ENCODE assay signal across 24 cellular contexts in genomic region chr1:160394673-160395072, GRCh38. TPM values are rescaled to one million over a fixed set of nuclear protein-coding genes. Genes with fewer than 3 reads are reported as not detected.
DNase-seq lines count a peak whose midpoint lies in the region; ATAC-seq and TF ChIP-seq lines count a peak whose summit lies in the region.
"Had no signal": no experiment of that assay in that cellular context is flagged by ENCODE, and none has a peak within 500 bp of the region (broad histone marks: within the 10 kb centered on the region; RNA-seq: fewer than 3 reads in every experiment).

No MANE protein-coding gene starts in this region.

- H3K4me1 ChIP-seq in Karpas-422 (ENCODE audit: low read length) (no peaks in the 10 kb centered on the region), colonic mucosa (no peaks in the 10 kb centered on the region), hepatocyte (ENCODE audit: insufficient read depth) (no peaks in the 10 kb centered on the region)
- H3K4me1 ChIP-seq: BE2C had no signal

- H3K4me3 ChIP-seq in Karpas-422 (ENCODE audit: low read length) (no peak overlapping the region), colonic mucosa (no peak overlapping the region), hepatocyte (no peak overlapping the region)
- H3K4me3 ChIP-seq: A549; BLaER1 treated with 17β-estradiol and CSF1 and Interleukin-3, amounts not matched to agents 10 nM and 100 nM; GM12878; GM23248 had no signal

- intact Hi-C loops in colonic mucosa (cut with DNase I), result no loop called here
- intact Hi-C loops in posterior vena cava (cut with DNase I), result no loop called here

- H4K20me1 ChIP-seq in Karpas-422 (ENCODE audit: insufficient read depth, low read depth, low read length) (no peaks in the 10 kb centered on the region), hepatocyte (ENCODE audit: insufficient read depth, poor library complexity, severe bottlenecking) (no peaks in the 10 kb centered on the region)
- H4K20me1 ChIP-seq: BLaER1 treated with 17β-estradiol and CSF1 and Interleukin-3, amounts not matched to agents 10 nM and 100 nM had no signal

- no peak for ATAC-seq in HG03460 (IDR thresholded peaks at IDR 0.05; ENCODE audit: unreplicated experiment)
- ATAC-seq: A549, GM12878 had no signal

- H3K4me2 ChIP-seq in Karpas-422 (ENCODE audit: low read depth, low read length, poor library complexity, severe bottlenecking) (no peak overlapping the region), hepatocyte (no peak overlapping the region)
- H3K4me2 ChIP-seq: A549; BLaER1 treated with 17β-estradiol and CSF1 and Interleukin-3, amounts not matched to agents 10 nM and 100 nM had no signal

- 93% methylated on average over 8 of the region's 8 CpGs for WGBS in hepatocyte (ENCODE audit: low lambda C conversion rate, missing lambda C conversion rate)

- no peak for TF ChIP-seq CTCF in colonic mucosa (IDR thresholded peaks at IDR 0.05)
- TF ChIP-seq CTCF in hepatocyte (IDR thresholded peaks at IDR 0.05; ENCODE audit: poor library complexity), result no peak

- H3K9ac ChIP-seq in Karpas-422 (ENCODE audit: low read length), result no peak overlapping the region
- H3K9ac ChIP-seq in colonic mucosa (ENCODE audit: low read depth in 2 of 2, low read length in 2 of 2), result no peak overlapping the region
- H3K9ac ChIP-seq: BLaER1 treated with 17β-estradiol and CSF1 and Interleukin-3, amounts not matched to agents 10 nM and 100 nM; GM23248 had no signal

- no peaks in the 10 kb centered on the region for H3K27me3 ChIP-seq in Karpas-422 (ENCODE audit: low read length)
- no peaks in the 10 kb centered on the region for H3K27me3 ChIP-seq in colonic mucosa
- H3K27me3 ChIP-seq in hepatocyte, result no peaks in the 10 kb centered on the region
- H3K27me3 ChIP-seq: BLaER1 treated with 17β-estradiol and CSF1 and Interleukin-3, amounts not matched to agents 10 nM and 100 nM had no signal

- H3K36me3 ChIP-seq in Karpas-422 (ENCODE audit: insufficient read depth, low read length) (no peaks in the 10 kb centered on the region), colonic mucosa (no peaks in the 10 kb centered on the region), hepatocyte (replicated peaks; ENCODE audit: insufficient read depth, low read depth) (no peaks in the 10 kb centered on the region)
- H3K36me3 ChIP-seq: BE2C; BLaER1 treated with 17β-estradiol and CSF1 and Interleukin-3, amounts not matched to agents 10 nM and 100 nM had no signal

- H3K9me2 ChIP-seq in Karpas-422 (replicated peaks; ENCODE audit: insufficient read depth, low read length) (no peaks in the 10 kb centered on the region), hepatocyte (replicated peaks; ENCODE audit: insufficient read depth) (no peaks in the 10 kb centered on the region)

- H3K27ac ChIP-seq in Karpas-422 (ENCODE audit: low read length) (no peak overlapping the region), colonic mucosa (no peak overlapping the region), hepatocyte (no peak overlapping the region)
- H3K27ac ChIP-seq: A549; BLaER1 treated with 17β-estradiol and CSF1 and Interleukin-3, amounts not matched to agents 10 nM and 100 nM; GM23248 had no signal

- H3K79me2 ChIP-seq in Karpas-422 (ENCODE audit: low read length), result no peaks in the 10 kb centered on the region
- H3K79me2 ChIP-seq in hepatocyte, result no peaks in the 10 kb centered on the region

- DNase-seq in Karpas-422 (peak; percentile 19), colonic mucosa (peak; percentile 9), hepatocyte (ENCODE audit: low spot score) (peak; percentile 1), posterior vena cava (ENCODE audit: low spot score) (peak; percentile 24), MV-4-11 (lab: John Stamatoyannopoulos, UW) (no peak), LoVo (ENCODE audit: low spot score) (no peak)
- DNase-seq: 8988T; ACHN; AML-193; BE2C; CD4-positive, alpha-beta T cell; CD8-positive, alpha-beta memory T cell; DMS 273 treated with DMSO at 0.1 percent for 48 hours; DMS79; EL; GDM1; GM23248; H9; HFFc6 had no signal

- H3K9me3 ChIP-seq in Karpas-422 (ENCODE audit: low read length), result no peaks in the 10 kb centered on the region
- no peaks in the 10 kb centered on the region for H3K9me3 ChIP-seq in colonic mucosa
- H3K9me3 ChIP-seq in hepatocyte (ENCODE audit: low read depth), result no peaks in the 10 kb centered on the region
- H3K9me3 ChIP-seq: A549; BE2C; BLaER1 treated with 17β-estradiol and CSF1 and Interleukin-3, amounts not matched to agents 10 nM and 100 nM had no signal

- H2AFZ ChIP-seq in Karpas-422 (ENCODE audit: low read length) (no peak overlapping the region), hepatocyte (no peak overlapping the region)
- H2AFZ ChIP-seq: GM23248 had no signal

RNA-seq across cellular contexts. Expression of gene VANGL2, which starts 5.7 kb away (rescaled TPM):
- total RNA-seq in Karpas-422 (2014; rRNA removed; shearing (Covaris generic); ENCODE audit: low replicate concordance), result 0.07 TPM in 1 of 2 replicates, not detected in the other
- 10 to 100 TPM in 1 of 2 donors, 1 to 10 TPM in 1; 3.9 to 10.3 TPM for total RNA-seq in colonic mucosa
- 9.7 and 10.9 TPM in 2 replicates for total RNA-seq in hepatocyte
- polyA plus RNA-seq in hepatocyte, result 8.2 and 8.9 TPM in 2 replicates
- total RNA-seq in posterior vena cava, result 1 to 10 TPM; 2.0 to 2.4 TPM
- total RNA-seq: CD4-positive, alpha-beta T cell; GM23248; HFFc6 had no signal
- polyA plus RNA-seq: CD14-positive monocyte; CD8-positive, alpha-beta memory T cell; GM23248 had no signal

RNA-seq across cellular contexts. Expression of gene NHLH1, which starts 27.8 kb away (rescaled TPM):
- 0.48 TPM in 1 of 2 replicates, not detected in the other for total RNA-seq in Karpas-422 (2014; rRNA removed; shearing (Covaris generic); ENCODE audit: low replicate concordance)
- total RNA-seq in colonic mucosa (under 1 TPM in 1 of 2 donors, not detected in 1; 0.12 TPM), hepatocyte (0.13 TPM in 1 of 2 replicates, not detected in the other), posterior vena cava (under 1 TPM in 1 of 2 donors, not detected in 1; 0.14 TPM)
- not detected in 2 replicates for polyA plus RNA-seq in hepatocyte
- total RNA-seq: GM23248 had no signal
- polyA plus RNA-seq: CD14-positive monocyte; CD8-positive, alpha-beta memory T cell had no signal

RNA-seq across cellular contexts. Expression of gene NCSTN, which starts 51.5 kb away (rescaled TPM):
- 76.9 and 79.9 TPM in 2 replicates for total RNA-seq in Karpas-422 (2014; rRNA removed; shearing (Covaris generic); ENCODE audit: low replicate concordance)
- total RNA-seq in colonic mucosa (10 to 100 TPM; 83.5 to 88.0 TPM), hepatocyte (90.3 and 103 TPM in 2 replicates), posterior vena cava (10 to 100 TPM; 57.3 to 78.9 TPM)
- polyA plus RNA-seq in hepatocyte, result 112 and 120 TPM in 2 replicates

RNA-seq across cellular contexts. Expression of gene COPA, which starts 51.6 kb away (rescaled TPM):
- 107 TPM in 2 replicates for total RNA-seq in Karpas-422 (2014; rRNA removed; shearing (Covaris generic); ENCODE audit: low replicate concordance)
- total RNA-seq in colonic mucosa, result 100 to 1,000 TPM; 154 to 163 TPM
- 149 and 151 TPM in 2 replicates for total RNA-seq in hepatocyte
- 138 and 141 TPM in 2 replicates for polyA plus RNA-seq in hepatocyte
- total RNA-seq in posterior vena cava, result 100 to 1,000 TPM; 165 to 172 TPM

Comparison
In these comparisons a context has a peak if more than half of its experiments do, and no peak if none do; other contexts are left out.
1. DNase-seq: peak in Karpas-422 (single experiment), colonic mucosa (single experiment), hepatocyte (single experiment) and posterior vena cava (single experiment); none in MV-4-11 (single experiment) and LoVo (single experiment).